Comparison of ENCODE assay signal across 10 cellular contexts in the genomic region with DNA sequence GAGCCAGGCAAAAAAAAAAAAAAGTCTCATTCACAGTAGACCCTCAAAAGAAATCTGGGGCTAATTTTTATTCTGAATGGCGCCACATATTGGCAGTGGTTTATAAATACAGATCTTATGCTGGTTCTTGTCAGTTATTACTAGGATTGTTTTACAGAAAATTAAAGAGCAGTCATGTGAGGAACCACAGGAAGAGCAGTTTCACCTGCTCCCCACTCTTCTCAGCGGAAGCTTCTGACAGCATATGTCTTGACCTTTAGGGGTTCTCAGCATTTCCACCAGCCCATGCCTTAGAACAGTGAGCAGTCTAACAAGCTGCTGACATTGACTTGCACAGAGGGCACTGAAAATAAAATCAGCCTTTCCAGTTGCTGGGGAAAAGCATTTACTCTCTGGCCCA.
DNase-seq lines count a peak whose midpoint lies in the region; ATAC-seq and TF ChIP-seq lines count a peak whose summit lies in the region.
"Had no signal": no experiment of that assay in that cellular context is flagged by ENCODE, and none has a peak within 500 bp of the region (broad histone marks: within the 10 kb centered on the region; RNA-seq: fewer than 3 reads in every experiment).

No MANE protein-coding gene starts in this region.

- peak overlapping the region; percentile 20 for H3K4me3 ChIP-seq in OCI-LY3 (ENCODE audit: low read length)
- no peak overlapping the region for H3K4me3 ChIP-seq in psoas muscle
- H3K4me3 ChIP-seq: lower lobe of right lung had no signal

- ATAC-seq in GM18861 (IDR thresholded peaks at IDR 0.05; ENCODE audit: unreplicated experiment) (peak; percentile 88), HG02571 (IDR thresholded peaks at IDR 0.05; ENCODE audit: unreplicated experiment) (peak; percentile 65), psoas muscle (no peak)
- ATAC-seq: HCT116, lower lobe of right lung had no signal

- H3K36me3 ChIP-seq in OCI-LY3 (replicated peaks; ENCODE audit: low read depth, low read length) (peaks cover 2% of the 10 kb centered on the region), psoas muscle (ENCODE audit: insufficient read depth in 1 of 2, low read depth in 1 of 2) (peaks cover 2 to 89% of the 10 kb centered on the region in 2 donors)

- no peak for DNase-seq in psoas muscle
- no peak for DNase-seq in NCI-H345 treated with DMSO at 0.1 percent for 48 hours (lab: John Stamatoyannopoulos, UW; ENCODE audit: unreplicated experiment)
- DNase-seq in AML-193 (lab: John Stamatoyannopoulos, UW): no peak
- no peak for DNase-seq in NCI-H69 (lab: John Stamatoyannopoulos, UW)
- DNase-seq in NCI-H2081 (lab: John Stamatoyannopoulos, UW): no peak
- DNase-seq: lower lobe of right lung had no signal

- no peaks in the 10 kb centered on the region for H4K20me1 ChIP-seq in OCI-LY3 (ENCODE audit: insufficient read depth, low read length)

- H2AFZ ChIP-seq in OCI-LY3 (ENCODE audit: low read depth, low read length): no peak overlapping the region

- H3K27me3 ChIP-seq in OCI-LY3 (ENCODE audit: low read depth, low read length): no peaks in the 10 kb centered on the region
- H3K27me3 ChIP-seq in psoas muscle (ENCODE audit: insufficient read depth in 3 of 3, low read length in 2 of 3): no peaks in the 10 kb centered on the region

- H3K27ac ChIP-seq in OCI-LY3 (ENCODE audit: low read length) (peak overlapping the region; percentile 48), psoas muscle (peak overlapping the region; percentile 38)
- H3K27ac ChIP-seq: lower lobe of right lung had no signal

- H3K4me2 ChIP-seq in OCI-LY3 (ENCODE audit: low read length): peak overlapping the region; percentile 62

- WGBS in psoas muscle, 3 donors: 87 to 93% (median 88%) methylated on average over 2 of the region's 2 CpGs

- H3K4me1 ChIP-seq in OCI-LY3 (ENCODE audit: low read length) (peaks cover 41% of the 10 kb centered on the region), psoas muscle (peaks cover 12% of the 10 kb centered on the region)

- no peaks in the 10 kb centered on the region for H3K9me3 ChIP-seq in OCI-LY3 (ENCODE audit: insufficient read depth, low read length)
- H3K9me3 ChIP-seq in psoas muscle: no peaks in the 10 kb centered on the region
- H3K9me3 ChIP-seq: lower lobe of right lung had no signal

- H3K9ac ChIP-seq in OCI-LY3 (ENCODE audit: low read length): peak overlapping the region; percentile 12; the same call in 1 of the 2 replicates

- no peaks in the 10 kb centered on the region for H3K79me2 ChIP-seq in OCI-LY3 (ENCODE audit: low read length)

- intact Hi-C loops in psoas muscle (cut with DNase I): no loop called here

- TF ChIP-seq CTCF in OCI-LY3 (IDR thresholded peaks at IDR 0.05; ENCODE audit: low read depth, low read length) (peak; percentile 72), psoas muscle (IDR thresholded peaks at IDR 0.05) (no peak)

Comparison
In these comparisons a context has a peak if more than half of its experiments do, and no peak if none do; other contexts are left out.
1. ATAC-seq: peak in GM18861 (single experiment) and HG02571 (single experiment); none in psoas muscle (0 of 4).